Comparison of ENCODE assay signal across 14 cellular contexts in genomic region chr2:112343827-112344585, GRCh38.
DNase-seq lines count a peak whose midpoint lies in the region; ATAC-seq and TF ChIP-seq lines count a peak whose summit lies in the region.
"Had no signal": no experiment of that assay in that cellular context is flagged by ENCODE, and none has a peak within 500 bp of the region (broad histone marks: within the 10 kb centered on the region; RNA-seq: fewer than 3 reads in every experiment).

No MANE protein-coding gene starts in this region.

- peaks cover 14% of the 10 kb centered on the region for H3K4me1 Mint-ChIP-seq in activated T-helper 2 cell treated with anti-CD3 and anti-CD28 coated beads, Interferon-gamma antibody, Interleukin-2, Interleukin-4, amounts not matched to agents 10 μg/mL and 5 μg/mL and 100 μg/mL, durations not matched to agents 14 hours and 24 hours and 36 hours (ENCODE audit: low read depth)
- H3K4me1 Mint-ChIP-seq in MCF 10A (ENCODE audit: insufficient read depth, unreplicated experiment): no peaks in the 10 kb centered on the region

- BruUV-seq in MCF 10A (replicated peaks; lab: Mats Ljungman, UMichigan): no TSS peak

- H3K4me1 ChIP-seq in mesendoderm (ENCODE audit: control insufficient read depth, low read depth, low read length): peaks cover 2% of the 10 kb centered on the region

- no peak overlapping the region for H3K23ac ChIP-seq in mesendoderm (ENCODE audit: low read length)

- no peaks in the 10 kb centered on the region for H3K79me2 ChIP-seq in mesendoderm (ENCODE audit: control insufficient read depth, insufficient read depth, low read length)

- H3K27ac Mint-ChIP-seq in activated T-helper 2 cell treated with anti-CD3 and anti-CD28 coated beads, Interferon-gamma antibody, Interleukin-2, Interleukin-4, amounts not matched to agents 10 μg/mL and 5 μg/mL and 100 μg/mL, durations not matched to agents 14 hours and 24 hours and 36 hours: peak overlapping the region; percentile 29
- H3K27ac Mint-ChIP-seq in MCF 10A (ENCODE audit: low read depth, unreplicated experiment): no peak overlapping the region

- no peaks in the 10 kb centered on the region for H3K27me3 ChIP-seq in mesendoderm (ENCODE audit: insufficient read depth, low read length, poor library complexity)

- no peak overlapping the region for H2BK15ac ChIP-seq in mesendoderm (replicated peaks; ENCODE audit: low read depth)

- no peaks in the 10 kb centered on the region for H3K36me3 Mint-ChIP-seq in activated T-helper 2 cell treated with anti-CD3 and anti-CD28 coated beads, Interferon-gamma antibody, Interleukin-2, Interleukin-4, amounts not matched to agents 10 μg/mL and 5 μg/mL and 100 μg/mL, durations not matched to agents 14 hours and 24 hours and 36 hours (ENCODE audit: low read depth)
- H3K36me3 Mint-ChIP-seq in MCF 10A (ENCODE audit: insufficient read depth, unreplicated experiment): no peaks in the 10 kb centered on the region

- no peak for ATAC-seq in GM19452 (IDR thresholded peaks at IDR 0.05; ENCODE audit: unreplicated experiment)

- peaks cover 5% of the 10 kb centered on the region for H3K27me3 Mint-ChIP-seq in activated T-helper 2 cell treated with anti-CD3 and anti-CD28 coated beads, Interferon-gamma antibody, Interleukin-2, Interleukin-4, amounts not matched to agents 10 μg/mL and 5 μg/mL and 100 μg/mL, durations not matched to agents 14 hours and 24 hours and 36 hours (ENCODE audit: low read depth)
- no peaks in the 10 kb centered on the region for H3K27me3 Mint-ChIP-seq in MCF 10A (ENCODE audit: insufficient read depth, unreplicated experiment)

- peaks cover 10% of the 10 kb centered on the region for H3K9me3 Mint-ChIP-seq in activated T-helper 2 cell treated with anti-CD3 and anti-CD28 coated beads, Interferon-gamma antibody, Interleukin-2, Interleukin-4, amounts not matched to agents 10 μg/mL and 5 μg/mL and 100 μg/mL, durations not matched to agents 14 hours and 24 hours and 36 hours
- H3K9me3 Mint-ChIP-seq in MCF 10A (ENCODE audit: unreplicated experiment): no peaks in the 10 kb centered on the region

- no peak overlapping the region for H3K9ac ChIP-seq in mesendoderm (ENCODE audit: low read length)

- CTCF ChIA-PET in MCF 10A (lab: Yijun Ruan, JAX): interaction anchor here (0.6 to 1.6 kb wide), 2 partner anchors 8 to 15 kb away, joined by 3 to 4 read pairs; no protein-coding TSS in a partner anchor

- no peak overlapping the region for H3K4me3 Mint-ChIP-seq in activated T-helper 2 cell treated with anti-CD3 and anti-CD28 coated beads, Interferon-gamma antibody, Interleukin-2, Interleukin-4, amounts not matched to agents 10 μg/mL and 5 μg/mL and 100 μg/mL, durations not matched to agents 14 hours and 24 hours and 36 hours (ENCODE audit: low read depth)
- no peak overlapping the region for H3K4me3 Mint-ChIP-seq in MCF 10A (ENCODE audit: unreplicated experiment)

- H2AK5ac ChIP-seq in mesendoderm (ENCODE audit: low read length): no peak overlapping the region

- no peak overlapping the region for H2BK5ac ChIP-seq in mesendoderm (ENCODE audit: low read length)

- no peak overlapping the region for H4K8ac ChIP-seq in mesendoderm (ENCODE audit: low read depth, low read length)

- no CpG with 5 or more reads among the region's 1 CpG for WGBS in mesendoderm (ENCODE audit: extremely low coverage, insufficient coverage, low lambda C conversion rate)

- no peak overlapping the region for H4K5ac ChIP-seq in mesendoderm (ENCODE audit: low read length)

- POLR2A ChIA-PET in MCF 10A (lab: Yijun Ruan, JAX): no interaction called here

- no peak overlapping the region for H3K18ac ChIP-seq in mesendoderm (ENCODE audit: low read length)

- no peaks in the 10 kb centered on the region for H3K36me3 ChIP-seq in mesendoderm (ENCODE audit: control insufficient read depth, insufficient read depth, low read length)

- DNase-seq in GM03348 (ENCODE audit: low spot score) (peak; percentile 22), GM20000 (ENCODE audit: low spot score) (peak; percentile 32), mesendoderm (peak; percentile 73), MCF 10A (ENCODE audit: unreplicated experiment) (no peak), DMS79 (lab: John Stamatoyannopoulos, UW) (no peak), NCI-H2227 (lab: John Stamatoyannopoulos, UW; ENCODE audit: unreplicated experiment) (no peak)
- no peak for DNase-seq in activated T-helper 2 cell treated with anti-CD3 and anti-CD28 coated beads, Interferon-gamma antibody, Interleukin-2, Interleukin-4, amounts not matched to agents 10 μg/mL and 5 μg/mL and 100 μg/mL, durations not matched to agents 14 hours and 24 hours and 36 hours (ENCODE audit: low spot score)
- DNase-seq: activated CD4-positive, alpha-beta T cell treated with anti-CD3 and anti-CD28 coated beads for 4 hours; GOT3; NCI-H1417; NK-92 treated with Interleukin-12 subunit alpha and Interleukin-12 subunit beta, amount 100 ng/mL, for 24 hours; stimulated activated CD4-positive, alpha-beta T cell treated with anti-CD3 and anti-CD28 coated beads, Interleukin-4, amount 100 ng/mL, for 4 hours had no signal

- H3K4ac ChIP-seq in mesendoderm (ENCODE audit: low read depth, low read length): no peak overlapping the region

- no peak overlapping the region for H3K4me3 ChIP-seq in mesendoderm (ENCODE audit: low read length)

- peak overlapping the region; percentile 22 for H3K56ac ChIP-seq in mesendoderm (ENCODE audit: low read length)

- no peak overlapping the region for H2BK120ac ChIP-seq in mesendoderm (ENCODE audit: low read depth, low read length)

- H3K4me2 ChIP-seq in mesendoderm (ENCODE audit: low read length): no peak overlapping the region

- H3K27ac ChIP-seq in mesendoderm (ENCODE audit: low read depth, low read length): no peak overlapping the region
- H3K27ac ChIP-seq: C4-2B had no signal

- intact Hi-C loops in activated T-helper 2 cell treated with anti-CD3 and anti-CD28 coated beads, Interferon-gamma antibody, Interleukin-2, Interleukin-4, amounts not matched to agents 10 μg/mL and 5 μg/mL and 100 μg/mL, durations not matched to agents 14 hours and 24 hours and 36 hours (cut with micrococcal nuclease): no loop called here
- intact Hi-C loops in MCF 10A (cut with micrococcal nuclease): no loop called here

- TF ChIP-seq CTCF in GM20000 (IDR thresholded peaks at IDR 0.05; ENCODE audit: extremely low read depth, missing control alignments) (no peak), MCF 10A (IDR thresholded peaks at IDR 0.05; ENCODE audit: unreplicated experiment) (no peak)

- no peaks in the 10 kb centered on the region for H3K79me1 ChIP-seq in mesendoderm (ENCODE audit: low read length)

Comparison
In these comparisons a context has a peak if more than half of its experiments do, and no peak if none do; other contexts are left out.
1. DNase-seq: peak in GM03348 (single experiment), GM20000 (single experiment) and mesendoderm (single experiment); none in activated T-helper 2 cell treated with anti-CD3 and anti-CD28 coated beads, Interferon-gamma antibody, Interleukin-2, Interleukin-4, amounts not matched to agents 10 μg/mL and 5 μg/mL and 100 μg/mL, durations not matched to agents 14 hours and 24 hours and 36 hours (single experiment), MCF 10A (single experiment), DMS79 (single experiment) and NCI-H2227 (single experiment).